Comparison of ENCODE assay signal across 12 cellular contexts in genomic region chr15:38189651-38190280, GRCh38.
"Had no signal": no experiment of that assay in that cellular context is flagged by ENCODE, and none has a peak within 500 bp of the region (broad histone marks: within the 10 kb centered on the region; RNA-seq: fewer than 3 reads in every experiment).

No MANE protein-coding gene starts in this region.

- H3K4me3 ChIP-seq: left ventricle myocardium inferior, ovary, uterus had no signal

- H3K4me1 ChIP-seq: foreskin keratinocyte, left ventricle myocardium inferior, uterus had no signal

- H3K9me3 ChIP-seq: left ventricle myocardium inferior, ovary, uterus had no signal

- H3K27me3 ChIP-seq: ovary, uterus had no signal

- H3K36me3 ChIP-seq: left ventricle myocardium inferior, ovary, uterus had no signal

- DNase-seq: activated CD4-positive, alpha-beta T cell treated with anti-CD3 and anti-CD28 coated beads, Interleukin-2, amount 10 ng/mL, durations not matched to agents 7 days and 5 days; activated CD4-positive, CD25-positive, alpha-beta regulatory T cell; activated naive CD4-positive, alpha-beta T cell treated with anti-CD3 and anti-CD28 coated beads, Interleukin-2, amount 50 U/mL, for 16 hours; activated T-cell treated with anti-CD3 and anti-CD28 coated beads for 4 hours; head of caudate nucleus; left ventricle myocardium inferior; ovary; stimulated activated CD4-positive, alpha-beta T cell treated with anti-CD3 and anti-CD28 coated beads, Interleukin-4, amount 100 ng/mL, for 4 hours; stimulated activated naive CD8-positive, alpha-beta T cell treated with anti-CD3 and anti-CD28 coated beads, Interleukin-15, amount 100 ng/mL, for 72 hours; uterus had no signal

- ATAC-seq: activated T-helper 17 cell treated with anti-CD3 and anti-CD28 coated beads, Interleukin-2, amount 50 U/mL, for 72 hours; foreskin keratinocyte; stimulated activated naive CD8-positive, alpha-beta T cell treated with anti-CD3 and anti-CD28 coated beads, Interleukin-15, amount 100 ng/mL, for 72 hours had no signal

- H3K27ac ChIP-seq: foreskin keratinocyte, left ventricle myocardium inferior, ovary, uterus had no signal
